Comparison of ENCODE assay signal across 1 cellular context in the genomic region with DNA sequence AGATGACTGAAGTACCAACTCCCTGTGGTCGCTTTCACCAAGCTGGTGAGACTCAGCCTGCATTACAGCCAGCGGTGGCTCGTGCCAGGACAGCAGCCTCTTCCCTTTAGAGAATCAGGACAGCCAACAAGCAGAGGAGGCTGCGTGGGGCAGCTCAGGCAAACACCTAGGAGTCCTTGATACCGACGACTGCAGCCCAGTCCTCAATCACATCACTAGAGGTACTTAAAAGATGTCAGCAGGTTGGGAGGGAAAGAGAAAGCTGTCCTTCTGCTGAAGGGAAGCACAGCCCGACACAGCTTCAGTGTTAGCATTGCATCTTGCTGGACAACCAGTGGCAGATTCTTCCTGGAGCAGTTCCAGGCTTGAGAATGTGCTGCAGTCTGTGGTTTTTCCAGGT.
TF ChIP-seq lines count a peak whose summit lies in the region.

No MANE protein-coding gene starts in this region.

TF ChIP-seq in IMR-90, 13 proteins besides CTCF, POLR2A, EP300 and RAD21:
- no peak for TF ChIP-seq SMC3 (IDR thresholded peaks at IDR 0.05; ENCODE audit: low read depth, low read length)
- TF ChIP-seq, protein P1, sequence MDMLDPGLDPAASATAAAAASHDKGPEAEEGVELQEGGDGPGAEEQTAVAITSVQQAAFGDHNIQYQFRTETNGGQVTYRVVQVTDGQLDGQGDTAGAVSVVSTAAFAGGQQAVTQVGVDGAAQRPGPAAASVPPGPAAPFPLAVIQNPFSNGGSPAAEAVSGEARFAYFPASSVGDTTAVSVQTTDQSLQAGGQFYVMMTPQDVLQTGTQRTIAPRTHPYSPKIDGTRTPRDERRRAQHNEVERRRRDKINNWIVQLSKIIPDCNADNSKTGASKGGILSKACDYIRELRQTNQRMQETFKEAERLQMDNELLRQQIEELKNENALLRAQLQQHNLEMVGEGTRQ (IDR thresholded peaks at IDR 0.05; ENCODE audit: low read depth, low read length): no peak
- TF ChIP-seq, protein P2, sequence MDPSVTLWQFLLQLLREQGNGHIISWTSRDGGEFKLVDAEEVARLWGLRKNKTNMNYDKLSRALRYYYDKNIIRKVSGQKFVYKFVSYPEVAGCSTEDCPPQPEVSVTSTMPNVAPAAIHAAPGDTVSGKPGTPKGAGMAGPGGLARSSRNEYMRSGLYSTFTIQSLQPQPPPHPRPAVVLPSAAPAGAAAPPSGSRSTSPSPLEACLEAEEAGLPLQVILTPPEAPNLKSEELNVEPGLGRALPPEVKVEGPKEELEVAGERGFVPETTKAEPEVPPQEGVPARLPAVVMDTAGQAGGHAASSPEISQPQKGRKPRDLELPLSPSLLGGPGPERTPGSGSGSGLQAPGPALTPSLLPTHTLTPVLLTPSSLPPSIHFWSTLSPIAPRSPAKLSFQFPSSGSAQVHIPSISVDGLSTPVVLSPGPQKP (IDR thresholded peaks at IDR 0.05; ENCODE audit: borderline replicate concordance, low read depth, low read length): no peak
- no peak for TF ChIP-seq RCOR1 (IDR thresholded peaks at IDR 0.05; ENCODE audit: insufficient replicate concordance, low read length)
- no peak for TF ChIP-seq CEBPB (IDR thresholded peaks at IDR 0.05; ENCODE audit: low read depth, low read length)
- TF ChIP-seq MXI1 (IDR thresholded peaks at IDR 0.05; ENCODE audit: borderline replicate concordance, low read depth, low read length): no peak
- no peak for TF ChIP-seq CHD1 (IDR thresholded peaks at IDR 0.05; ENCODE audit: low read depth, low read length)
- no peak for TF ChIP-seq BHLHE40 (IDR thresholded peaks at IDR 0.05; ENCODE audit: low read depth, low read length)
- TF ChIP-seq FOS (IDR thresholded peaks at IDR 0.05; ENCODE audit: low read depth, low read length): no peak
- no peak for TF ChIP-seq RFX5 (IDR thresholded peaks at IDR 0.05; ENCODE audit: low read depth, low read length)
- TF ChIP-seq NFE2L2 (IDR thresholded peaks at IDR 0.05; ENCODE audit: low read depth, low read length): no peak
